In genomic region chr1:72282271-72282656, GRCh38 we compare ENCODE assay signal across 8 cellular contexts. TPM values are rescaled to one million over a fixed set of nuclear protein-coding genes. Genes with fewer than 3 reads are reported as not detected.
DNase-seq lines count a peak whose midpoint lies in the region; ATAC-seq and TF ChIP-seq lines count a peak whose summit lies in the region.

TSS of gene NEGR1 (minus strand) at chr1:72282539.

- no peaks in the 10 kb centered on the region for H3K36me3 ChIP-seq in CD8-positive, alpha-beta T cell (ENCODE audit: insufficient read depth, low read length)
- H3K36me3 ChIP-seq in IMR-90 (ENCODE audit: control insufficient read depth, insufficient read depth, low read length): no peaks in the 10 kb centered on the region

- H3K56ac ChIP-seq in IMR-90 (ENCODE audit: extremely low read depth, insufficient read depth, low read length): peak within 1 kb of the TSS; percentile 74

- H2BK15ac ChIP-seq in IMR-90 (ENCODE audit: low read depth, low read length): peak within 1 kb of the TSS; percentile 81; the same call in 2 of the 3 replicates

- no peak for TF ChIP-seq CTCF in CD8-positive, alpha-beta T cell (IDR thresholded peaks at IDR 0.05)
- TF ChIP-seq CTCF in IMR-90 (conservative IDR thresholded peaks at IDR 0.05; ENCODE audit: low read depth, low read length) (no peak), activated B cell treated with CpG ODN at 0.5 μM for 24 hours (IDR thresholded peaks at IDR 0.05) (no peak), GM13976 (IDR thresholded peaks at IDR 0.05; ENCODE audit: borderline replicate concordance, control extremely low read depth, extremely low read depth, insufficient read depth, missing control alignments) (no peak)

- H3K79me1 ChIP-seq in IMR-90 (ENCODE audit: low read depth in 1 of 2, low read length in 2 of 2): peaks cover 0 to 23% of the 10 kb centered on the region in 2 experiments; a peak in 2 of 4 replicates

- peak within 1 kb of the TSS; percentile 84 for H4K5ac ChIP-seq in IMR-90 (ENCODE audit: low read depth, low read length)

- no peaks in the 10 kb centered on the region for H3K27me3 Mint-ChIP-seq in CD8-positive, alpha-beta T cell (ENCODE audit: low read depth)
- H3K27me3 Mint-ChIP-seq in activated B cell treated with CpG ODN at 0.5 μM for 24 hours: peaks cover 13% of the 10 kb centered on the region

- no peak for ATAC-seq in CD8-positive, alpha-beta T cell
- ATAC-seq in IMR-90 (ENCODE audit: low read depth) (peak; percentile 40), activated B cell treated with CpG ODN at 0.5 μM for 24 hours (ENCODE audit: low read depth) (no peak), HG02884 (IDR thresholded peaks at IDR 0.05; ENCODE audit: unreplicated experiment) (no peak)

- no peaks in the 10 kb centered on the region for H4K20me1 ChIP-seq in IMR-90 (ENCODE audit: insufficient read depth, low read length)

- H3K4me1 ChIP-seq in CD8-positive, alpha-beta T cell (ENCODE audit: insufficient read depth, low read length): peaks cover 4% of the 10 kb centered on the region
- peaks cover 2% of the 10 kb centered on the region; the same call in 1 of the 2 replicates for H3K4me1 ChIP-seq in IMR-90 (ENCODE audit: control insufficient read depth, insufficient read depth, low read length)

- no peak for TF ChIP-seq RAD21 in IMR-90 (IDR thresholded peaks at IDR 0.05; ENCODE audit: low read length)

- no peaks in the 10 kb centered on the region for H3K9me1 ChIP-seq in IMR-90 (ENCODE audit: insufficient read depth, low read length)

- peak within 1 kb of the TSS; percentile 97 for H2AFZ ChIP-seq in IMR-90 (replicated peaks; ENCODE audit: low read length, poor library complexity)

- H3K23ac ChIP-seq in IMR-90 (ENCODE audit: low read depth, low read length): peak within 1 kb of the TSS; percentile 96

- dilution Hi-C loops in IMR-90 (cut with HindIII; ENCODE audit: low sequenced_read_pairs, unreplicated experiment): no loop called here

- H3K27ac ChIP-seq in CD8-positive, alpha-beta T cell (ENCODE audit: low read depth, low read length): peak within 1 kb of the TSS; percentile 81
- H3K27ac ChIP-seq in IMR-90 (ENCODE audit: insufficient read depth, low read length): peak within 1 kb of the TSS; percentile 87

- peak within 1 kb of the TSS; percentile 91 for H2AK5ac ChIP-seq in IMR-90 (ENCODE audit: low read depth, low read length)

- H4K8ac ChIP-seq in IMR-90 (ENCODE audit: low read depth in 2 of 2, low read length in 2 of 2): peak within 1 kb of the TSS; percentile 68 to 88

- intact Hi-C loops in CD8-positive, alpha-beta T cell (cut with DNase I, micrococcal nuclease): loop anchor here in 1 of 2 experiments (5.0 kb wide), 1 partner anchor 1915 kb away; the partner anchor contains the start of genes FPGT and LRRIQ3
- intact Hi-C loops in IMR-90 (cut with micrococcal nuclease): loop anchor here (2.0 to 5.0 kb wide), 5 partner anchors 95 to 1190 kb away; no protein-coding TSS in a partner anchor
- intact Hi-C loops in activated B cell treated with CpG ODN at 0.5 μM for 24 hours (cut with micrococcal nuclease): loop anchor here (2.0 to 10.0 kb wide), 3 partner anchors 227 to 1917 kb away; partner anchors contain the start of genes FPGT, LRRIQ3 and ZRANB2

- H3K9ac ChIP-seq in IMR-90 (ENCODE audit: low read depth, low read length): peak within 1 kb of the TSS; percentile 92

- WGBS in IMR-90 (ENCODE audit: extremely low coverage in 2 of 2, insufficient read length in 1 of 2), 2 experiments: 10% methylated on average over 2 of the region's 18 CpGs; no CpG with 5 or more reads in 1 of the 2 experiments

- DNase-seq in CD8-positive, alpha-beta T cell: peak in 3 of 7 experiments; percentile 5 to 47 (median 25)
- DNase-seq in IMR-90 (peak; percentile 68), activated B cell treated with CpG ODN at 0.5 μM for 24 hours (peak; percentile 15), fibroblast of peridontal ligament (ENCODE audit: extremely low read depth) (peak; percentile 75), myocyte (ENCODE audit: low read depth) (peak; percentile 66), ureter (ENCODE audit: low spot score) (peak; percentile 48), GM13976 (ENCODE audit: low spot score) (no peak)

- peaks cover 17% of the 10 kb centered on the region for H3K4me1 Mint-ChIP-seq in CD8-positive, alpha-beta T cell (ENCODE audit: low read depth)
- peaks cover 17% of the 10 kb centered on the region for H3K4me1 Mint-ChIP-seq in activated B cell treated with CpG ODN at 0.5 μM for 24 hours

- H3K9me3 Mint-ChIP-seq in CD8-positive, alpha-beta T cell: no peaks in the 10 kb centered on the region
- H3K9me3 Mint-ChIP-seq in activated B cell treated with CpG ODN at 0.5 μM for 24 hours: peaks cover 3% of the 10 kb centered on the region

- peak within 1 kb of the TSS; percentile 89 for H3K14ac ChIP-seq in IMR-90 (replicated peaks; ENCODE audit: low read depth, low read length)

- peak within 1 kb of the TSS; percentile 97 for H3K4me2 ChIP-seq in IMR-90 (ENCODE audit: low read depth, low read length)

- peak within 1 kb of the TSS; percentile 91 for H3K4ac ChIP-seq in IMR-90 (ENCODE audit: low read depth, low read length)

- H3K27me3 ChIP-seq in CD8-positive, alpha-beta T cell (ENCODE audit: insufficient read depth, low read length): no peaks in the 10 kb centered on the region
- no peaks in the 10 kb centered on the region for H3K27me3 ChIP-seq in IMR-90 (ENCODE audit: control insufficient read depth, insufficient read depth, low read length)

- H4K91ac ChIP-seq in IMR-90 (ENCODE audit: insufficient read depth, low read depth, low read length): peak within 1 kb of the TSS; percentile 94

- peak within 1 kb of the TSS; percentile 78 for H3K18ac ChIP-seq in IMR-90 (ENCODE audit: low read depth, low read length)

- in situ Hi-C loops in IMR-90 (cut with MboI; ENCODE audit: low sequenced_read_pairs) (no loop called here), GM13976 (cut with MboI; ENCODE audit: low sequenced_read_pairs, unreplicated experiment) (no loop called here)

- no peaks in the 10 kb centered on the region for H3K36me3 Mint-ChIP-seq in CD8-positive, alpha-beta T cell
- H3K36me3 Mint-ChIP-seq in activated B cell treated with CpG ODN at 0.5 μM for 24 hours (ENCODE audit: low read depth): no peaks in the 10 kb centered on the region

- no peak for TF ChIP-seq POLR2A in IMR-90 (IDR thresholded peaks at IDR 0.05; ENCODE audit: low read depth, low read length)

- peak within 1 kb of the TSS; percentile 98 for H2BK5ac ChIP-seq in IMR-90 (ENCODE audit: low read depth, low read length, poor library complexity, severe bottlenecking)

- H2AK9ac ChIP-seq in IMR-90 (replicated peaks; ENCODE audit: low read depth, low read length, poor library complexity): peak within 1 kb of the TSS; percentile 75

- peak within 1 kb of the TSS; percentile 78 for H2BK20ac ChIP-seq in IMR-90 (ENCODE audit: low read depth, low read length)

- peak within 1 kb of the TSS; percentile 81 for H2BK120ac ChIP-seq in IMR-90 (ENCODE audit: low read depth, low read length)

- H3K27ac Mint-ChIP-seq in CD8-positive, alpha-beta T cell: peak within 1 kb of the TSS; percentile 55
- peak within 1 kb of the TSS; percentile 57 for H3K27ac Mint-ChIP-seq in activated B cell treated with CpG ODN at 0.5 μM for 24 hours

- H3K9me3 ChIP-seq in CD8-positive, alpha-beta T cell (ENCODE audit: low read length): no peaks in the 10 kb centered on the region
- no peaks in the 10 kb centered on the region for H3K9me3 ChIP-seq in IMR-90 (ENCODE audit: control insufficient read depth, insufficient read depth, low read length)

- H3K4me3 Mint-ChIP-seq in CD8-positive, alpha-beta T cell: peak within 1 kb of the TSS; percentile 86
- peak within 1 kb of the TSS; percentile 79 for H3K4me3 Mint-ChIP-seq in activated B cell treated with CpG ODN at 0.5 μM for 24 hours

- POLR2A ChIA-PET in CD8-positive, alpha-beta T cell (lab: Charles Lee): no interaction called here
- POLR2A ChIA-PET in IMR-90 (lab: Charles Lee; ENCODE audit: unreplicated experiment) (no interaction called here), activated B cell treated with CpG ODN at 0.5 μM for 24 hours (lab: Charles Lee) (no interaction called here)

- no TSS peak for BruUV-seq in IMR-90 (replicated peaks; lab: Mats Ljungman, UMichigan)

- CTCF ChIA-PET in CD8-positive, alpha-beta T cell (lab: Charles Lee): no interaction called here
- CTCF ChIA-PET in IMR-90 (lab: Yijun Ruan, JAX) (no interaction called here), activated B cell treated with CpG ODN at 0.5 μM for 24 hours (lab: Charles Lee) (no interaction called here)

- peak within 1 kb of the TSS; percentile 80 for H3K4me3 ChIP-seq in CD8-positive, alpha-beta T cell (ENCODE audit: low read depth, low read length)
- H3K4me3 ChIP-seq in IMR-90 (ENCODE audit: insufficient read depth, low read depth, low read length): peak within 1 kb of the TSS; percentile 58

TF ChIP-seq in IMR-90, 13 proteins besides CTCF, POLR2A, EP300 and RAD21:
- no peak for TF ChIP-seq BHLHE40 (IDR thresholded peaks at IDR 0.05; ENCODE audit: low read depth, low read length)
- TF ChIP-seq MAZ (IDR thresholded peaks at IDR 0.05; ENCODE audit: borderline replicate concordance, low read depth, low read length): no peak
- 0 out of 2 replicates have a peak, but pooled peaks have one; percentile 6 for TF ChIP-seq CHD1 (IDR thresholded peaks at IDR 0.05; ENCODE audit: low read depth, low read length)

RNA-seq across cellular contexts. Expression of gene NEGR1, which starts in this region (rescaled TPM):
- total RNA-seq in CD8-positive, alpha-beta T cell: not detected
- 9.1 and 13.1 TPM in 2 replicates for total RNA-seq in IMR-90 (2012; rRNA removed)
- 3.7 and 5.1 TPM in 2 replicates for polyA plus RNA-seq in IMR-90 (2012; rRNA removed)
- 0.33 and 0.47 TPM in 2 replicates for polyA plus RNA-seq in IMR-90 (2012; cell fraction: cytosol; rRNA removed)
- polyA plus RNA-seq in IMR-90 (2012; cell fraction: nucleus; rRNA removed; ENCODE audit: low replicate concordance): 0.28 and 3.2 TPM in 2 replicates
- not detected in 2 replicates for total RNA-seq in activated B cell treated with CpG ODN at 0.5 μM for 24 hours
- total RNA-seq in myocyte: 10.8 and 13.4 TPM in 2 replicates
- polyA plus RNA-seq in myocyte (2012): 16.0 TPM
- 10.0 TPM for total RNA-seq in ureter

Comparison
In these comparisons a context has a peak if more than half of its experiments do, and no peak if none do; other contexts are left out.
1. Peak in DNase-seq in activated B cell treated with CpG ODN at 0.5 μM for 24 hours; RNA of the gene not detected or under 1 TPM.